Comparison of ENCODE assay signal across 21 cellular contexts in the genomic region with DNA sequence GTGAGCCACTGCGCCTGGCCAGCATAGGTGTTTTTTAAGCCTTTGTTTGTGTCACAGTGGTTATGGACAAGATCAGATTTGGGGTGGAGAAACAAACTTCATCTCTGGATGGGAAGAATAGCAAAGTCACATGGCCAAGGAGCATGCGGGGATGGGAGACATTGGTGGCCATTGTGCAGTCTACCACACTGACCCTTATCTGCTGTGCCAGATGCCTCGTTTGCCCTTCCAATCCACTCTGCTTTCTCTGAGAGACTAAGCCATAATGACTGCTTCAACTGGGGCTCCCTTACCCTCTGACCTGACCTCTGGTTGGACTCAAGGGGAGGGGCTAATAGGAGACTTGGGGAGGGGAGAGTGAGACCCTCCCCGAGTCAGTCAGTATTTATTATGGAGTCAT.
"Had no signal": no experiment of that assay in that cellular context is flagged by ENCODE, and none has a peak within 500 bp of the region (broad histone marks: within the 10 kb centered on the region; RNA-seq: fewer than 3 reads in every experiment).

No MANE protein-coding gene starts in this region.

- DNase-seq: activated CD4-positive, alpha-beta memory T cell treated with anti-CD3 and anti-CD28 coated beads for 36 hours; activated CD4-positive, alpha-beta T cell treated with anti-CD3 and anti-CD28 coated beads for 48 hours; activated CD4-positive, CD25-positive, alpha-beta regulatory T cell; activated CD8-positive, alpha-beta memory T cell treated with anti-CD3 and anti-CD28 coated beads, Interleukin-2, amount 10 ng/mL, durations not matched to agents 7 days and 5 days; activated gamma-delta T cell treated with Interleukin-2 at 50 U/mL for 16 hours; activated T-cell treated with anti-CD3 and anti-CD28 coated beads for 4 hours; amniotic stem cell; effector memory CD8-positive, alpha-beta T cell; hypothalamus; left ventricle myocardium inferior; posterior cingulate gyrus; small intestine; stimulated activated CD4-positive, alpha-beta T cell treated with anti-CD3 and anti-CD28 coated beads, Interleukin-2, amount 100 ng/mL, for 24 hours; transverse colon had no signal

- H3K4me2 ChIP-seq: neural progenitor cell had no signal

- H3K4me1 ChIP-seq: breast epithelium, esophagus muscularis mucosa, left ventricle myocardium inferior, neural progenitor cell, transverse colon had no signal

- H3K27me3 ChIP-seq: breast epithelium, esophagus muscularis mucosa, neural progenitor cell, transverse colon had no signal

- ATAC-seq: activated CD8-positive, alpha-beta memory T cell treated with anti-CD3 and anti-CD28 coated beads, Interleukin-2, amount 10 ng/mL, durations not matched to agents 7 days and 5 days; activated naive CD4-positive, alpha-beta T cell treated with anti-CD3 and anti-CD28 coated beads, Interleukin-2, amount 50 U/mL, for 72 hours; effector memory CD8-positive, alpha-beta T cell; sciatic nerve; stimulated activated effector memory CD8-positive, alpha-beta T cell treated with anti-CD3 and anti-CD28 coated beads, Interleukin-12 subunit alpha, Interleukin-12 subunit beta, amount 100 ng/mL, for 72 hours had no signal

- H3K27me3 Mint-ChIP-seq: activated CD4-positive, alpha-beta memory T cell treated with anti-CD3 and anti-CD28 coated beads for 36 hours; activated CD8-positive, alpha-beta memory T cell treated with anti-CD3 and anti-CD28 coated beads, Interleukin-2, amount 10 ng/mL, durations not matched to agents 7 days and 5 days; central memory CD8-positive, alpha-beta T cell; effector memory CD8-positive, alpha-beta T cell had no signal

- H3K9me3 Mint-ChIP-seq: activated CD4-positive, alpha-beta memory T cell treated with anti-CD3 and anti-CD28 coated beads for 36 hours; central memory CD8-positive, alpha-beta T cell; effector memory CD8-positive, alpha-beta T cell; neural progenitor cell; stimulated activated effector memory CD8-positive, alpha-beta T cell treated with anti-CD3 and anti-CD28 coated beads, Interleukin-12 subunit alpha, Interleukin-12 subunit beta, amount 100 ng/mL, for 72 hours had no signal

- H3K9ac ChIP-seq: neural progenitor cell had no signal

- H3K9me3 ChIP-seq: breast epithelium, esophagus muscularis mucosa, left ventricle myocardium inferior, transverse colon had no signal

- H3K27ac ChIP-seq: breast epithelium, esophagus muscularis mucosa, left ventricle myocardium inferior, neural progenitor cell, transverse colon had no signal

- H3K36me3 ChIP-seq: breast epithelium, esophagus muscularis mucosa, left ventricle myocardium inferior, neural progenitor cell, transverse colon had no signal

- H3K36me3 Mint-ChIP-seq: neural progenitor cell had no signal

- H3K4me1 Mint-ChIP-seq: neural progenitor cell had no signal

- H3K4me3 Mint-ChIP-seq: activated CD4-positive, alpha-beta memory T cell treated with anti-CD3 and anti-CD28 coated beads for 36 hours; activated CD8-positive, alpha-beta memory T cell treated with anti-CD3 and anti-CD28 coated beads, Interleukin-2, amount 10 ng/mL, durations not matched to agents 7 days and 5 days; central memory CD8-positive, alpha-beta T cell; effector memory CD8-positive, alpha-beta T cell; neural progenitor cell; stimulated activated effector memory CD8-positive, alpha-beta T cell treated with anti-CD3 and anti-CD28 coated beads, Interleukin-12 subunit alpha, Interleukin-12 subunit beta, amount 100 ng/mL, for 72 hours had no signal

- H3K4me3 ChIP-seq: breast epithelium, esophagus muscularis mucosa, left ventricle myocardium inferior, neural progenitor cell, transverse colon had no signal

- H3K27ac Mint-ChIP-seq: activated CD4-positive, alpha-beta memory T cell treated with anti-CD3 and anti-CD28 coated beads for 36 hours; activated CD8-positive, alpha-beta memory T cell treated with anti-CD3 and anti-CD28 coated beads, Interleukin-2, amount 10 ng/mL, durations not matched to agents 7 days and 5 days; neural progenitor cell had no signal
